In the genomic region with DNA sequence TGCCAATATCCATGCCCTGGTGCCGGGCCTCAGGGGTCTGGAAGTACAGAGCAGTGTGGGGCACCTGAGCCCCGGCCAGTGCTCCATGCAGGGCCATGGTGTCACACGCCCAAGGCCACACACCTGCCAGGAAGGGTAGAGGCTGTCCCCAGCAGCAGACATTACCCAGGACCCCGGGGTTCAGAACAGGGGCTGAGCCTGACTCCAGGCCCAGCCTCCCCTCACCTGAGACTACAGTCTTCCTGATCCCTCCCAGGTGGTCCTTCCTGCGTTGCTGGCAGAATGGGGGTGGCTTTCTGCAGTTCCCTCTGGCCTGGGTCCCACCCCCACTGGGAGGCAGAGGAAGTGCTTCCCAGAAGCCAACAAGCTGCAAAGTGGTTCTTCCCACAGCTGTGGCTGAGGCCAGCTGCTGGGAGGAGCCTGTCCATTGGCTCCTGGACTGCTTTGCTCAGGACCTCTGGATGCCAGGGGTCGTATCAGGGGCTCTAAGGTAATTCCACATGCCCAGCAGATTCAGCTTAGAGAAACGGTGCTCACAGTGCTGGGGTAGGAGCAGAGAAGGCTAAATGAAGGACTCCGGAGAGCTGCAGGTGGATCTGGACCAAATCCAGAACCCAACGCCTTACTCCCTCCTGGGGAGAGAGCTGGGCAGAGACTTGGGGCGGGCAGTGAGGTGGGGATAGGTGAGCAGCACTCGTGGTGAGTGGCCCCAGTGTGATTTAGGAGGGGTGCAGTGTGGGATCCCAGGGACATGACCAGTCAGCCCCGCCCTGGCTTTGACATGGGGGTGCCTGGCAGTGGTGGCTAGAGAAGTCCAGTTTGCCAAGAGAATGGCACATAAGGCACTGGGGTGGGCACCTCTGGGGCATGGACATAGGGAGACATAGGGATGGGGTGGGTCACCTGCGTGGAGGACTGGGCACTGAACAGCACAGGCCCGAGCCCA, we compare ENCODE assay signal across 15 cellular contexts. TPM values are rescaled to one million over a fixed set of nuclear protein-coding genes. Genes with fewer than 3 reads are reported as not detected.
DNase-seq lines count a peak whose midpoint lies in the region; ATAC-seq and TF ChIP-seq lines count a peak whose summit lies in the region.
"Had no signal": no experiment of that assay in that cellular context is flagged by ENCODE, and none has a peak within 500 bp of the region (broad histone marks: within the 10 kb centered on the region; RNA-seq: fewer than 3 reads in every experiment).

No MANE protein-coding gene starts in this region.

- H3K4ac ChIP-seq in neuronal stem cell (ENCODE audit: low read length) = no peak overlapping the region

- no peak overlapping the region for H2BK120ac ChIP-seq in neuronal stem cell (ENCODE audit: low read depth, low read length)

- H3K36me3 ChIP-seq in Caco-2 (ENCODE audit: control insufficient read depth, insufficient read depth, low read length) (0 out of 2 replicates have a peak, but pooled peaks cover 2% of the 10 kb centered on the region), neuronal stem cell (replicated peaks in 1 of 2; ENCODE audit: control insufficient read depth in 2 of 2, insufficient read depth in 2 of 2, low read length in 2 of 2) (no peaks in the 10 kb centered on the region)

- intact Hi-C loops in Caco-2 (cut with micrococcal nuclease; ENCODE audit: unreplicated experiment) = no loop called here
- intact Hi-C loops in dorsolateral prefrontal cortex (cut with DNase I) = no loop called here

- no peak overlapping the region for H3K9ac ChIP-seq in neuronal stem cell (ENCODE audit: low read depth, low read length, poor library complexity)
- H3K9ac ChIP-seq: parathyroid adenoma had no signal

- H3K4me2 ChIP-seq in neuronal stem cell (ENCODE audit: insufficient read depth, low read length, poor library complexity, severe bottlenecking) = no peak overlapping the region

- H3K9me3 ChIP-seq in Caco-2 (no peaks in the 10 kb centered on the region), neuronal stem cell (replicated peaks in 1 of 2; ENCODE audit: control insufficient read depth in 2 of 2, insufficient read depth in 1 of 2, low read depth in 1 of 2, low read length in 2 of 2) (peaks cover 0 to 2% of the 10 kb centered on the region in 2 donors)
- H3K9me3 ChIP-seq: thoracic aorta had no signal

- peak overlapping the region; percentile 14 for H3K27ac Mint-ChIP-seq in Caco-2 (ENCODE audit: unreplicated experiment)

- no peaks in the 10 kb centered on the region for H3K4me1 ChIP-seq in Caco-2
- peaks cover 0 to 3% of the 10 kb centered on the region in 2 donors for H3K4me1 ChIP-seq in neuronal stem cell (ENCODE audit: control insufficient read depth in 2 of 2, insufficient read depth in 1 of 2, low read depth in 1 of 2, low read length in 2 of 2)
- H3K4me1 ChIP-seq: parathyroid adenoma had no signal

- WGBS in neuronal stem cell (ENCODE audit: extremely low coverage in 2 of 2, insufficient read length in 2 of 2, insufficient replicate concordance in 1 of 2), 2 donors = no CpG with 5 or more reads among the region's 14 CpGs

- no peak overlapping the region for H4K8ac ChIP-seq in neuronal stem cell (ENCODE audit: low read depth, low read length)

- CTCF ChIA-PET in Caco-2 (lab: Charles Lee) = interaction anchor here (0.6 to 1.5 kb wide), 3 partner anchors 29 to 563 kb away, joined by 3 to 5 read pairs (median 5); no protein-coding TSS in a partner anchor

- no peak overlapping the region for H4K91ac ChIP-seq in neuronal stem cell (ENCODE audit: low read depth, low read length, poor library complexity)

- peaks cover 2% of the 10 kb centered on the region for H3K79me1 ChIP-seq in neuronal stem cell (ENCODE audit: low read depth, low read length)

- no peak overlapping the region for H3K4me3 Mint-ChIP-seq in Caco-2 (ENCODE audit: unreplicated experiment)

- H2BK5ac ChIP-seq in neuronal stem cell (ENCODE audit: low read length) = no peak overlapping the region

- H3K23ac ChIP-seq in neuronal stem cell (ENCODE audit: low read depth, low read length, poor library complexity) = no peak overlapping the region

- no peak overlapping the region for H3K4me3 ChIP-seq in Caco-2 (ENCODE audit: low read depth, low read length)
- H3K4me3 ChIP-seq in dorsolateral prefrontal cortex = no peak overlapping the region
- no peak overlapping the region for H3K4me3 ChIP-seq in neuronal stem cell (ENCODE audit: low read length in 2 of 2)
- H3K4me3 ChIP-seq: thoracic aorta had no signal

- no peak for TF ChIP-seq CTCF in Caco-2 (IDR thresholded peaks at IDR 0.05; ENCODE audit: insufficient read depth in 1 of 2, low read depth in 1 of 2, low read length in 1 of 2, severe bottlenecking in 1 of 2, unreplicated experiment in 1 of 2)
- TF ChIP-seq CTCF in dorsolateral prefrontal cortex (IDR thresholded peaks at IDR 0.05 in 54 of 56, conservative IDR thresholded peaks at IDR 0.05 in 2 of 56; ENCODE audit: low read depth in 1 of 56, partially characterized antibody in 56 of 56) = no peak

- H3K27me3 Mint-ChIP-seq in Caco-2 (ENCODE audit: insufficient read depth, unreplicated experiment) = no peaks in the 10 kb centered on the region

- H3K36me3 Mint-ChIP-seq in Caco-2 (ENCODE audit: insufficient read depth, unreplicated experiment) = peaks cover 59% of the 10 kb centered on the region

- H3K27ac ChIP-seq in dorsolateral prefrontal cortex = peak overlapping the region in 45 of 59 donors; percentile 0 to 76 (median 45)
- H3K27ac ChIP-seq in neuronal stem cell (replicated peaks; ENCODE audit: low read length) = no peak overlapping the region
- H3K27ac ChIP-seq: parathyroid adenoma, thoracic aorta had no signal

- H3K18ac ChIP-seq in neuronal stem cell (ENCODE audit: low read length) = peak overlapping the region; percentile 5

- no peak overlapping the region for H2AFZ ChIP-seq in neuronal stem cell (ENCODE audit: low read length)
- H2AFZ ChIP-seq: parathyroid adenoma had no signal

- no peak overlapping the region for H2AK5ac ChIP-seq in neuronal stem cell (ENCODE audit: low read depth, low read length)

- no peak overlapping the region for H2BK15ac ChIP-seq in neuronal stem cell (ENCODE audit: low read length)

- no peak overlapping the region for H2BK12ac ChIP-seq in neuronal stem cell (ENCODE audit: low read length)

- POLR2A ChIA-PET in Caco-2 (lab: Charles Lee) = no interaction called here

- no TSS peak for BruUV-seq in Caco-2 (replicated peaks; lab: Mats Ljungman, UMichigan)

- H3K9me3 Mint-ChIP-seq in Caco-2 (ENCODE audit: unreplicated experiment) = no peaks in the 10 kb centered on the region

- no peak for ATAC-seq in HG03280 (IDR thresholded peaks at IDR 0.05; ENCODE audit: unreplicated experiment)
- ATAC-seq: esophagus mucosa had no signal

- no peaks in the 10 kb centered on the region for H3K4me1 Mint-ChIP-seq in Caco-2 (ENCODE audit: low read depth, unreplicated experiment)

- H3K27me3 ChIP-seq in Caco-2 (replicated peaks; ENCODE audit: control insufficient read depth, insufficient read depth, low read length) = no peaks in the 10 kb centered on the region
- no peaks in the 10 kb centered on the region for H3K27me3 ChIP-seq in dorsolateral prefrontal cortex
- H3K27me3 ChIP-seq in neuronal stem cell (ENCODE audit: control insufficient read depth in 3 of 3, insufficient read depth in 3 of 3, low read depth in 1 of 3, low read length in 3 of 3) = no peaks in the 10 kb centered on the region

- DNase-seq in Caco-2 (peak in 1 of 2 experiments; percentile 43), HT-29 (ENCODE audit: low spot score) (peak; percentile 12), dorsolateral prefrontal cortex (peak in 2 of 10 donors; percentile 41), neuronal stem cell (ENCODE audit: low spot score) (no peak), medulla oblongata (ENCODE audit: extremely low spot score) (no peak)
- DNase-seq in stimulated activated CD4-positive, alpha-beta T cell treated with anti-CD3 and anti-CD28 coated beads, Interleukin-4, amount 100 ng/mL, for 1 hour = no peak
- DNase-seq: activated CD4-positive, alpha-beta T cell treated with anti-CD3 and anti-CD28 coated beads for 1 hour; DMS79; NCI-H226; SHP77 treated with DMSO at 0.1 percent for 48 hours; stimulated activated CD4-positive, alpha-beta T cell treated with anti-CD3 and anti-CD28 coated beads, Interleukin-4, amount 100 ng/mL, for 4 hours had no signal

- no peak overlapping the region for H3K14ac ChIP-seq in neuronal stem cell (ENCODE audit: low read length)

RNA-seq across cellular contexts. Expression of a gene that starts 12.6 kb away (rescaled TPM):
- total RNA-seq in Caco-2 (2022) (2.7 and 2.8 TPM in 2 replicates), dorsolateral prefrontal cortex (10 to 100 TPM in 110 of 120 experiments, 1 to 10 TPM in 10; 6.5 to 49.6 (median 16.9) TPM)
- total RNA-seq in HT-29 (2014; rRNA removed; shearing (Covaris generic)) = 219 and 232 TPM in 2 replicates
- polyA plus RNA-seq in neuronal stem cell (2013, experiment 1 of 2) = 5.7 TPM
- polyA plus RNA-seq in neuronal stem cell (2013, experiment 2 of 2) = 4.8 TPM

RNA-seq across cellular contexts. Expression of a gene that starts 21.0 kb away (rescaled TPM):
- total RNA-seq in Caco-2 (2022) (309 and 334 TPM in 2 replicates), dorsolateral prefrontal cortex (100 to 1,000 TPM in 119 of 120 experiments, 10 to 100 TPM in 1; 98.7 to 186 (median 138) TPM)
- total RNA-seq in HT-29 (2014; rRNA removed; shearing (Covaris generic)) = 564 and 590 TPM in 2 replicates
- polyA plus RNA-seq in neuronal stem cell (2013, experiment 1 of 2) = 144 TPM
- 148 TPM for polyA plus RNA-seq in neuronal stem cell (2013, experiment 2 of 2)

RNA-seq across cellular contexts. Expression of a gene that starts 41.3 kb away (rescaled TPM):
- total RNA-seq in Caco-2 (2022) (8.2 and 9.1 TPM in 2 replicates), dorsolateral prefrontal cortex (1 to 10 TPM; 1.2 to 7.7 (median 3.1) TPM)
- 108 and 113 TPM in 2 replicates for total RNA-seq in HT-29 (2014; rRNA removed; shearing (Covaris generic))
- polyA plus RNA-seq in neuronal stem cell (2013, experiment 1 of 2) = 0.25 TPM
- polyA plus RNA-seq in neuronal stem cell (2013, experiment 2 of 2) = 0.22 TPM

RNA-seq across cellular contexts. Expression of a gene that starts 47.6 kb away (rescaled TPM):
- total RNA-seq in Caco-2 (2022) = 26.5 and 29.3 TPM in 2 replicates
- total RNA-seq in HT-29 (2014; rRNA removed; shearing (Covaris generic)) = 164 and 197 TPM in 2 replicates
- 10 to 100 TPM in 80 of 120 experiments, 1 to 10 TPM in 40; 5.7 to 20.9 (median 11.2) TPM for total RNA-seq in dorsolateral prefrontal cortex
- polyA plus RNA-seq in neuronal stem cell (2013, experiment 1 of 2) = 4.9 TPM
- 4.6 TPM for polyA plus RNA-seq in neuronal stem cell (2013, experiment 2 of 2)

Comparison
In these comparisons a context has a peak if more than half of its experiments do, and no peak if none do; other contexts are left out.
1. RNA of a gene that starts 41.3 kb away (total RNA-seq): 108 to 113 TPM in HT-29; 8.2 to 9.1 TPM in Caco-2 and 1.2 to 7.7 TPM in dorsolateral prefrontal cortex; every median in the first group is over 10 times any median in the second.